ENCODE assay signal across 8 cellular contexts in genomic region chr13:21296991-21297390, GRCh38.
DNase-seq lines count a peak whose midpoint lies in the region; ATAC-seq and TF ChIP-seq lines count a peak whose summit lies in the region.
"Not testable (repeated sequence)": the region's sequence is repeated elsewhere in the genome, so short reads cannot be mapped to it uniquely, and the experiment has no call there.

No MANE protein-coding gene starts in this region.

- H3K4me1 Mint-ChIP-seq in progenitor cell of endocrine pancreas (ENCODE audit: low read depth), result peaks cover 16% of the 10 kb centered on the region

- peak; percentile 36 for ATAC-seq in HG02970 (IDR thresholded peaks at IDR 0.05; ENCODE audit: low FRiP score, unreplicated experiment)

- CTCF ChIA-PET in GM10248 (lab: Yijun Ruan, JAX), result interaction anchor here (0.8 to 9.2 kb wide), 26 partner anchors 9 to 353 kb away, joined by 3 to 147 read pairs (median 4); partner anchors contain the start of gene ZDHHC20

- peak overlapping the region; percentile 85 for H3K4me3 Mint-ChIP-seq in progenitor cell of endocrine pancreas (ENCODE audit: low read depth)

- TF ChIP-seq CTCF in GM10248 (IDR thresholded peaks at IDR 0.05; ENCODE audit: control extremely low read depth, extremely low read depth, low read depth, missing control alignments) (peak; percentile 60), brain microvascular endothelial cell (IDR thresholded peaks at IDR 0.05; ENCODE audit: low read depth, low read length, missing control alignments) (peak; percentile 68), progenitor cell of endocrine pancreas (IDR thresholded peaks at IDR 0.05; ENCODE audit: unreplicated experiment) (peak; percentile 41), vagina (IDR thresholded peaks at IDR 0.05) (peak in 1 of 3 experiments; percentile 31)

- not testable (repeated sequence) for H3K9me3 ChIP-seq in vagina

- peak overlapping the region; percentile 93 for H3K27ac Mint-ChIP-seq in progenitor cell of endocrine pancreas

- not testable (repeated sequence) for H3K4me3 ChIP-seq in brain microvascular endothelial cell (ENCODE audit: low read depth, low read length); vagina

- TF ChIP-seq POLR2A in vagina (IDR thresholded peaks at IDR 0.05), result not testable (repeated sequence)

- intact Hi-C loops in vagina (cut with DNase I), result loop anchor here (5.0 kb wide), 1 partner anchor 180 kb away; no protein-coding TSS in a partner anchor

- H3K9me3 Mint-ChIP-seq in progenitor cell of endocrine pancreas (ENCODE audit: low read depth), result not testable (repeated sequence)

- DNase-seq in GM10248 (ENCODE audit: extremely low spot score) (peak; percentile 26), NCI-H2171 treated with DMSO at 0.1 percent for 48 hours (lab: John Stamatoyannopoulos, UW) (peak; percentile 27), UCSD-AML1 (lab: John Stamatoyannopoulos, UW; ENCODE audit: unreplicated experiment) (peak; percentile 64), brain microvascular endothelial cell (peak; percentile 16), hypothalamus (lab: John Stamatoyannopoulos, UW) (peak in 38 of 51 donors; percentile 3 to 72 (median 39))
- not testable (repeated sequence) for DNase-seq in progenitor cell of endocrine pancreas (ENCODE audit: low spot score, unreplicated experiment); vagina (ENCODE audit: extremely low spot score in 2 of 2)

- not testable (repeated sequence) for H3K27ac ChIP-seq in brain microvascular endothelial cell
- H3K27ac ChIP-seq in vagina, result peak overlapping the region; percentile 76

- POLR2A ChIA-PET in GM10248 (lab: Yijun Ruan, JAX), result not testable (repeated sequence)

- in situ Hi-C loops in brain microvascular endothelial cell (cut with HindIII; ENCODE audit: low pct_ligation_motif_present, low sequenced_read_pairs), result not testable (repeated sequence)

- not testable (repeated sequence) for H3K36me3 Mint-ChIP-seq in progenitor cell of endocrine pancreas (ENCODE audit: insufficient read depth)

- H3K27me3 ChIP-seq in brain microvascular endothelial cell (replicated peaks); vagina: not testable (repeated sequence)

- not testable (repeated sequence) for H3K27me3 Mint-ChIP-seq in progenitor cell of endocrine pancreas

- not testable (repeated sequence) for H3K36me3 ChIP-seq in brain microvascular endothelial cell (replicated peaks); vagina

- H3K4me1 ChIP-seq in vagina, result peaks cover 32% of the 10 kb centered on the region
